Comparison of ENCODE assay signal across 17 cellular contexts in genomic region chr17:10048951-10049350, GRCh38.
DNase-seq lines count a peak whose midpoint lies in the region; ATAC-seq and TF ChIP-seq lines count a peak whose summit lies in the region.
"Had no signal": no experiment of that assay in that cellular context is flagged by ENCODE, and none has a peak within 500 bp of the region (broad histone marks: within the 10 kb centered on the region; RNA-seq: fewer than 3 reads in every experiment).

No MANE protein-coding gene starts in this region.

- ATAC-seq in Right ventricle myocardium superior (ENCODE audit: poor library complexity) (peak; percentile 42), HG02884 (IDR thresholded peaks at IDR 0.05; ENCODE audit: unreplicated experiment) (no peak), GM21576 (IDR thresholded peaks at IDR 0.05; ENCODE audit: unreplicated experiment) (no peak)

- intact Hi-C loops in Right ventricle myocardium superior (cut with DNase I) = no loop called here
- intact Hi-C loops in cardiac septum (cut with DNase I) = no loop called here
- intact Hi-C loops in head of caudate nucleus (cut with DNase I) = loop anchor here (10.0 kb wide), 1 partner anchor 124 kb away; no protein-coding TSS in a partner anchor

- no peaks in the 10 kb centered on the region for H3K27me3 Mint-ChIP-seq in neural crest cell (ENCODE audit: low read depth)

- H3K4me3 Mint-ChIP-seq in neural crest cell = peak overlapping the region; percentile 70
- H3K4me3 Mint-ChIP-seq: H9, nephron had no signal

- no peak for TF ChIP-seq CTCF in neural crest cell (conservative IDR thresholded peaks at IDR 0.05)

- peaks cover 44% of the 10 kb centered on the region for H3K4me1 Mint-ChIP-seq in neural crest cell

- no peaks in the 10 kb centered on the region for H3K9me3 Mint-ChIP-seq in neural crest cell
- H3K9me3 Mint-ChIP-seq: H9, nephron had no signal

- H3K27ac Mint-ChIP-seq in neural crest cell (ENCODE audit: unreplicated experiment) = peak overlapping the region; percentile 92
- H3K27ac Mint-ChIP-seq: nephron had no signal

- H3K36me3 Mint-ChIP-seq in neural crest cell (ENCODE audit: low read depth) = peaks cover 4% of the 10 kb centered on the region

- no peak for DNase-seq in Right ventricle myocardium superior
- DNase-seq in cardiac septum (ENCODE audit: low spot score) = no peak
- peak in 36 of 42 donors; percentile 47 to 91 (median 76) for DNase-seq in head of caudate nucleus
- peak; percentile 8 for DNase-seq in neural crest cell (ENCODE audit: low read depth, low spot score)
- DNase-seq in NCI-H2029 (lab: John Stamatoyannopoulos, UW) = no peak
- no peak for DNase-seq in A172 (ENCODE audit: low spot score)
- DNase-seq: activated gamma-delta T cell, COR-L47, cortex of kidney, EL, H9, NCI-H748 treated with DMSO at 0.1 percent for 48 hours, right lobe of liver, RPMI8226 had no signal

Comparison
In these comparisons a context has a peak if more than half of its experiments do, and no peak if none do; other contexts are left out.
1. DNase-seq: peak in head of caudate nucleus (36 of 42) and neural crest cell (single experiment); none in Right ventricle myocardium superior (single experiment), cardiac septum (single experiment), NCI-H2029 (single experiment) and A172 (single experiment).